24 cellular contexts compared by ENCODE assay signal in genomic region chr5:151225475-151225874, GRCh38. TPM values are rescaled to one million over a fixed set of nuclear protein-coding genes. Genes with fewer than 3 reads are reported as not detected.
A peak's percentile ranks its signal among the peaks of the same experiment; 100 is the strongest.
DNase-seq lines count a peak whose midpoint lies in the region; ATAC-seq and TF ChIP-seq lines count a peak whose summit lies in the region.
"Had no signal": no experiment of that assay in that cellular context is flagged by ENCODE, and none has a peak within 500 bp of the region (broad histone marks: within the 10 kb centered on the region; RNA-seq: fewer than 3 reads in every experiment).

No MANE protein-coding gene starts in this region.

- no peaks in the 10 kb centered on the region for H3K9me2 ChIP-seq in GM23338 (ENCODE audit: insufficient read depth)

- no peak overlapping the region for H3K27ac ChIP-seq in GM23338 (ENCODE audit: low read depth)
- H3K27ac ChIP-seq: ovary, WERI-Rb-1 had no signal

- H3K4me1 ChIP-seq in GM23338 (ENCODE audit: insufficient read depth): peaks cover 23% of the 10 kb centered on the region

- no peak overlapping the region for H3K4me3 ChIP-seq in GM23338
- H3K4me3 ChIP-seq: gastroesophageal sphincter, left ventricle myocardium inferior, ovary, transverse colon had no signal

- H3K27me3 ChIP-seq in GM23338 (ENCODE audit: insufficient read depth): peaks cover 5% of the 10 kb centered on the region; the same call in 1 of the 2 replicates
- H3K27me3 ChIP-seq: gastroesophageal sphincter, ovary, transverse colon had no signal

- H3K4me3 Mint-ChIP-seq in T-helper 2 cell treated with Interferon-gamma antibody and Interleukin-4, amounts not matched to agents 5 μg/mL and 100 μg/mL, for 36 hours: peak overlapping the region; percentile 8
- H3K4me3 Mint-ChIP-seq in GM23338 (no peak overlapping the region), natural killer cell (peak overlapping the region; percentile 64)
- H3K4me3 Mint-ChIP-seq in activated T-helper 17 cell treated with anti-CD3 and anti-CD28 coated beads, Interleukin-2, amount 50 U/mL, for 72 hours: peak overlapping the region; percentile 82
- H3K4me3 Mint-ChIP-seq: CD14-positive monocyte had no signal

- no peaks in the 10 kb centered on the region for H3K27me3 Mint-ChIP-seq in T-helper 2 cell treated with Interferon-gamma antibody and Interleukin-4, amounts not matched to agents 5 μg/mL and 100 μg/mL, for 36 hours (ENCODE audit: low read depth)
- peaks cover 10% of the 10 kb centered on the region for H3K27me3 Mint-ChIP-seq in GM23338 (ENCODE audit: insufficient read depth, low read depth, poor library complexity)
- no peaks in the 10 kb centered on the region for H3K27me3 Mint-ChIP-seq in activated T-helper 17 cell treated with anti-CD3 and anti-CD28 coated beads, Interleukin-2, amount 50 U/mL, for 72 hours
- H3K27me3 Mint-ChIP-seq in natural killer cell (ENCODE audit: low read depth in 2 of 2): no peaks in the 10 kb centered on the region
- H3K27me3 Mint-ChIP-seq: activated CD8-positive, alpha-beta memory T cell treated with anti-CD3 and anti-CD28 coated beads, Interleukin-2, amount 10 ng/mL, durations not matched to agents 7 days and 5 days had no signal

- peak overlapping the region; percentile 23 for H2AFZ ChIP-seq in GM23338

- H3K27ac Mint-ChIP-seq in T-helper 2 cell treated with Interferon-gamma antibody and Interleukin-4, amounts not matched to agents 5 μg/mL and 100 μg/mL, for 36 hours: no peak overlapping the region
- H3K27ac Mint-ChIP-seq in GM23338 (peak overlapping the region; percentile 5; the same call in 1 of the 2 replicates), natural killer cell (peak overlapping the region; percentile 88 to 92)
- H3K27ac Mint-ChIP-seq in activated T-helper 17 cell treated with anti-CD3 and anti-CD28 coated beads, Interleukin-2, amount 50 U/mL, for 72 hours: peak overlapping the region; percentile 89

- intact Hi-C loops in natural killer cell (cut with micrococcal nuclease) (no loop called here), Right ventricle myocardium inferior (cut with DNase I) (no loop called here)

- H4K20me1 ChIP-seq in GM23338 (replicated peaks; ENCODE audit: insufficient read depth): no peaks in the 10 kb centered on the region

- H3K36me3 Mint-ChIP-seq in T-helper 2 cell treated with Interferon-gamma antibody and Interleukin-4, amounts not matched to agents 5 μg/mL and 100 μg/mL, for 36 hours (ENCODE audit: low read depth): peaks cover 16% of the 10 kb centered on the region
- H3K36me3 Mint-ChIP-seq in GM23338 (ENCODE audit: low read depth): no peaks in the 10 kb centered on the region; the same call in 2 of the 3 replicates
- H3K36me3 Mint-ChIP-seq in activated T-helper 17 cell treated with anti-CD3 and anti-CD28 coated beads, Interleukin-2, amount 50 U/mL, for 72 hours (ENCODE audit: low read depth): peaks cover 11% of the 10 kb centered on the region
- H3K36me3 Mint-ChIP-seq in natural killer cell: no peaks in the 10 kb centered on the region

- no peaks in the 10 kb centered on the region for H3F3A ChIP-seq in GM23338 (replicated peaks; ENCODE audit: low read depth)

- H3K4me2 ChIP-seq in GM23338: no peak overlapping the region

- H3K9me3 Mint-ChIP-seq in T-helper 2 cell treated with Interferon-gamma antibody and Interleukin-4, amounts not matched to agents 5 μg/mL and 100 μg/mL, for 36 hours: no peaks in the 10 kb centered on the region
- H3K9me3 Mint-ChIP-seq in GM23338 (no peaks in the 10 kb centered on the region), natural killer cell (no peaks in the 10 kb centered on the region)
- no peaks in the 10 kb centered on the region for H3K9me3 Mint-ChIP-seq in activated T-helper 17 cell treated with anti-CD3 and anti-CD28 coated beads, Interleukin-2, amount 50 U/mL, for 72 hours

- no peak for ATAC-seq in GM23338
- no peak for ATAC-seq in activated T-helper 17 cell treated with anti-CD3 and anti-CD28 coated beads, Interleukin-2, amount 50 U/mL, for 72 hours (replicated peaks)
- no peak for ATAC-seq in natural killer cell
- ATAC-seq in HG02870 (IDR thresholded peaks at IDR 0.05; ENCODE audit: unreplicated experiment): no peak
- no peak for ATAC-seq in Right ventricle myocardium inferior
- ATAC-seq: activated CD8-positive, alpha-beta memory T cell treated with anti-CD3 and anti-CD28 coated beads, Interleukin-2, amount 10 ng/mL, durations not matched to agents 7 days and 5 days; gastroesophageal sphincter; Panc1; SK-N-SH treated with all-trans-retinoic acid at 6 μM for 48 hours had no signal

- DNase-seq in T-helper 2 cell treated with Interferon-gamma antibody and Interleukin-4, amounts not matched to agents 5 μg/mL and 100 μg/mL, for 36 hours (ENCODE audit: low spot score): no peak
- DNase-seq in T-helper 2 cell (no peak), GM23338 (ENCODE audit: low spot score) (peak; percentile 51), natural killer cell (no peak), Right ventricle myocardium inferior (ENCODE audit: missing footprints) (no peak)
- no peak for DNase-seq in stimulated activated CD4-positive, alpha-beta T cell treated with anti-CD3 and anti-CD28 coated beads, Interleukin-15, amount 100 ng/mL, for 24 hours
- DNase-seq: 8988T; activated CD8-positive, alpha-beta memory T cell treated with anti-CD3 and anti-CD28 coated beads, Interleukin-2, amount 10 ng/mL, durations not matched to agents 7 days and 5 days; dermis blood vessel endothelial cell; DMS79; HCEC 1CT; left ventricle myocardium inferior; NCI-H1436 treated with DMSO at 0.1 percent for 48 hours; NCI-H2171 treated with DMSO at 0.1 percent for 48 hours; NCI-H774; ovary; transverse colon; WERI-Rb-1 had no signal

- TF ChIP-seq CTCF in GM23338 (conservative IDR thresholded peaks at IDR 0.05; ENCODE audit: low read depth in 2 of 2) (no peak), natural killer cell (IDR thresholded peaks at IDR 0.05) (no peak)

- H3K79me2 ChIP-seq in GM23338 (replicated peaks; ENCODE audit: insufficient read depth): no peaks in the 10 kb centered on the region

- peaks cover 31% of the 10 kb centered on the region for H3K4me1 Mint-ChIP-seq in T-helper 2 cell treated with Interferon-gamma antibody and Interleukin-4, amounts not matched to agents 5 μg/mL and 100 μg/mL, for 36 hours (ENCODE audit: low read depth)
- H3K4me1 Mint-ChIP-seq in GM23338: peaks cover 18% of the 10 kb centered on the region
- H3K4me1 Mint-ChIP-seq in activated T-helper 17 cell treated with anti-CD3 and anti-CD28 coated beads, Interleukin-2, amount 50 U/mL, for 72 hours: peaks cover 30% of the 10 kb centered on the region
- H3K4me1 Mint-ChIP-seq in natural killer cell: peaks cover 39 to 43% of the 10 kb centered on the region in 2 donors

- H3K36me3 ChIP-seq in GM23338 (ENCODE audit: insufficient read depth): no peaks in the 10 kb centered on the region
- H3K36me3 ChIP-seq: gastroesophageal sphincter, left ventricle myocardium inferior, ovary, transverse colon, WERI-Rb-1 had no signal

RNA-seq across cellular contexts. Expression of gene CCDC69, which starts 1.6 kb away (rescaled TPM):
- 5.3 and 6.6 TPM in 2 replicates for total RNA-seq in GM23338 (2014; rRNA removed; shearing (Covaris generic))
- 2.7 and 3.0 TPM in 2 replicates for polyA plus RNA-seq in GM23338 (2016; fragmentation: Nextera tagmentation; extraction: Ambion mirVana)
- total RNA-seq in activated T-helper 17 cell treated with anti-CD3 and anti-CD28 coated beads, Interleukin-2, amount 50 U/mL, for 72 hours: 10 to 100 TPM; 27.4 to 40.1 TPM
- total RNA-seq in natural killer cell: 100 to 1,000 TPM; 181 to 227 (median 204) TPM
- total RNA-seq in Right ventricle myocardium inferior: 181 TPM

RNA-seq across cellular contexts. Expression of gene GM2A, which starts 27.5 kb away (rescaled TPM):
- 26.3 and 27.8 TPM in 2 replicates for total RNA-seq in GM23338 (2014; rRNA removed; shearing (Covaris generic))
- polyA plus RNA-seq in GM23338 (2016; fragmentation: Nextera tagmentation; extraction: Ambion mirVana): 9.0 and 9.8 TPM in 2 replicates
- 10 to 100 TPM; 32.2 to 41.1 TPM for total RNA-seq in activated T-helper 17 cell treated with anti-CD3 and anti-CD28 coated beads, Interleukin-2, amount 50 U/mL, for 72 hours
- total RNA-seq in natural killer cell: 10 to 100 TPM in 2 of 3 donors, 1 to 10 TPM in 1; 9.6 to 15.9 (median 15.6) TPM
- total RNA-seq in Right ventricle myocardium inferior: 28.4 TPM
